ENCODE assay signal across 13 cellular contexts in genomic region chr14:52072266-52072780, GRCh38.
"Had no signal": no experiment of that assay in that cellular context is flagged by ENCODE, and none has a peak within 500 bp of the region (broad histone marks: within the 10 kb centered on the region; RNA-seq: fewer than 3 reads in every experiment).

No MANE protein-coding gene starts in this region.

- DNase-seq: activated CD4-positive, alpha-beta T cell treated with anti-CD3 and anti-CD28 coated beads for 48 hours; activated naive CD4-positive, alpha-beta T cell treated with Interleukin-2 at 50 U/mL for 16 hours; endodermal cell; nephron progenitor cell; T-helper 1 cell; transverse colon had no signal

- H3K9me3 Mint-ChIP-seq: activated T-helper 1 cell treated with anti-CD3 and anti-CD28 coated beads, Interleukin-12 subunit alpha, Interleukin-12 subunit beta, Interleukin-2, Interleukin-4 antibody, amounts not matched to agents 30 ng/mL and 10 ng/mL and 1 ng/mL, durations not matched to agents 14 hours and 24 hours and 36 hours; central memory CD8-positive, alpha-beta T cell; dendritic cell treated with granulocyte-macrophage colony-stimulating factor and Interleukin-4, amounts not matched to agents 40 ng/mL and 50 ng/mL, for 4 days; endodermal cell; nephron progenitor cell; stimulated activated effector memory CD8-positive, alpha-beta T cell treated with anti-CD3 and anti-CD28 coated beads, Interleukin-12 subunit alpha, Interleukin-12 subunit beta, amount 100 ng/mL, for 72 hours had no signal

- H3K4me3 ChIP-seq: lung, right atrium auricular region, transverse colon had no signal

- H3K27me3 ChIP-seq: right atrium auricular region had no signal

- H3K9me3 ChIP-seq: right atrium auricular region, transverse colon had no signal

- H3K4me3 Mint-ChIP-seq: activated T-helper 1 cell treated with anti-CD3 and anti-CD28 coated beads, Interleukin-12 subunit alpha, Interleukin-12 subunit beta, Interleukin-2, Interleukin-4 antibody, amounts not matched to agents 30 ng/mL and 10 ng/mL and 1 ng/mL, durations not matched to agents 14 hours and 24 hours and 36 hours; central memory CD8-positive, alpha-beta T cell; dendritic cell treated with granulocyte-macrophage colony-stimulating factor and Interleukin-4, amounts not matched to agents 40 ng/mL and 50 ng/mL, for 4 days; endodermal cell; stimulated activated effector memory CD8-positive, alpha-beta T cell treated with anti-CD3 and anti-CD28 coated beads, Interleukin-12 subunit alpha, Interleukin-12 subunit beta, amount 100 ng/mL, for 72 hours had no signal

- H3K27ac Mint-ChIP-seq: activated T-helper 1 cell treated with anti-CD3 and anti-CD28 coated beads, Interleukin-12 subunit alpha, Interleukin-12 subunit beta, Interleukin-2, Interleukin-4 antibody, amounts not matched to agents 30 ng/mL and 10 ng/mL and 1 ng/mL, durations not matched to agents 14 hours and 24 hours and 36 hours; dendritic cell treated with granulocyte-macrophage colony-stimulating factor and Interleukin-4, amounts not matched to agents 40 ng/mL and 50 ng/mL, for 4 days; endodermal cell; nephron progenitor cell; stimulated activated effector memory CD8-positive, alpha-beta T cell treated with anti-CD3 and anti-CD28 coated beads, Interleukin-12 subunit alpha, Interleukin-12 subunit beta, amount 100 ng/mL, for 72 hours had no signal

- ATAC-seq: stimulated activated effector memory CD8-positive, alpha-beta T cell treated with anti-CD3 and anti-CD28 coated beads, Interleukin-12 subunit alpha, Interleukin-12 subunit beta, amount 100 ng/mL, for 72 hours had no signal

- H3K36me3 ChIP-seq: right atrium auricular region, transverse colon had no signal

- H3K27ac ChIP-seq: right atrium auricular region, transverse colon, VCaP had no signal

- H3K36me3 Mint-ChIP-seq: stimulated activated effector memory CD8-positive, alpha-beta T cell treated with anti-CD3 and anti-CD28 coated beads, Interleukin-12 subunit alpha, Interleukin-12 subunit beta, amount 100 ng/mL, for 72 hours had no signal
